Comparison of ENCODE assay signal across 3 cellular contexts in genomic region chr10:9061871-9062270, GRCh38.
"Had no signal": no experiment of that assay in that cellular context is flagged by ENCODE, and none has a peak within 500 bp of the region (broad histone marks: within the 10 kb centered on the region; RNA-seq: fewer than 3 reads in every experiment).

No MANE protein-coding gene starts in this region.

- DNase-seq: GDM1, GF-D8 had no signal

- H3K4me3 ChIP-seq: GM12878 had no signal

- ATAC-seq: GM12878 had no signal
